ENCODE assay signal across 14 cellular contexts in the genomic region with DNA sequence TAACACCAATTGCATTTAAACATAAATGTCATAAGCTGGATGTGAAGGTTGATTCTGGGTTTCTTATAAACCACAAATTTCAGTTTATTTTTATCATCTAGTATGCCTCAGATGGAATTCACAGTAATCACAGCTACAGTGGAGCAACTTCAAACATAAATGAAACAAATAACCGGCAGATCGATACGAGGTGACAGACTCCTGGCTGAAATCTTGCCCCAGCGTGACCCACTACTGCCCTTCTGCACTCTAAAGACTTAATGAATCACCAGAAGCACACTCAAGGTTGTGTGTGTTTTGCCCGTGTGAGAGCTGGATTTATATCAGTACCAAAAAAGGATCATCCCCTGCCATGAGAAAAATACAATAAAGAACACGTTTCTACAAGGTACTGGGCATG.
"Had no signal": no experiment of that assay in that cellular context is flagged by ENCODE, and none has a peak within 500 bp of the region (broad histone marks: within the 10 kb centered on the region; RNA-seq: fewer than 3 reads in every experiment).

No MANE protein-coding gene starts in this region.

- H3K4me2 ChIP-seq: neural progenitor cell had no signal

- DNase-seq: activated CD4-positive, CD25-positive, alpha-beta regulatory T cell treated with anti-CD3 and anti-CD28 coated beads, Interleukin-2, amount 50 U/mL, for 72 hours; erythroblast; gastrocnemius medialis; heart left ventricle; lower lobe of right lung; midbrain; spleen; tibial artery had no signal

- H3K9me3 Mint-ChIP-seq: activated T-helper 1 cell treated with anti-CD3 and anti-CD28 coated beads, Interleukin-12 subunit alpha, Interleukin-12 subunit beta, Interleukin-2, Interleukin-4 antibody, amounts not matched to agents 30 ng/mL and 10 ng/mL and 1 ng/mL, durations not matched to agents 14 hours and 24 hours and 36 hours had no signal

- H3K27me3 ChIP-seq: ascending aorta, gastrocnemius medialis, heart left ventricle, neural progenitor cell, spleen, tibial artery had no signal

- ATAC-seq: gastrocnemius medialis, heart left ventricle, lower lobe of right lung, sciatic nerve had no signal

- H3K4me3 ChIP-seq: ascending aorta, gastrocnemius medialis, heart left ventricle, lower lobe of right lung, neural progenitor cell, spleen, tibial artery had no signal

- FAIRE-seq: bronchial epithelial cell, urothelium cell line had no signal

- H3K9me3 ChIP-seq: ascending aorta, gastrocnemius medialis, lower lobe of right lung, tibial artery had no signal

- H3K27ac Mint-ChIP-seq: activated T-helper 1 cell treated with anti-CD3 and anti-CD28 coated beads, Interleukin-12 subunit alpha, Interleukin-12 subunit beta, Interleukin-2, Interleukin-4 antibody, amounts not matched to agents 30 ng/mL and 10 ng/mL and 1 ng/mL, durations not matched to agents 14 hours and 24 hours and 36 hours; neural progenitor cell had no signal

- H3K36me3 ChIP-seq: ascending aorta, gastrocnemius medialis, heart left ventricle, lower lobe of right lung, neural progenitor cell, spleen, tibial artery had no signal

- H3K9ac ChIP-seq: neural progenitor cell had no signal

- H3K4me1 ChIP-seq: lower lobe of right lung, neural progenitor cell had no signal

- H2AFZ ChIP-seq: neural progenitor cell had no signal

- H3K4me3 Mint-ChIP-seq: activated T-helper 1 cell treated with anti-CD3 and anti-CD28 coated beads, Interleukin-12 subunit alpha, Interleukin-12 subunit beta, Interleukin-2, Interleukin-4 antibody, amounts not matched to agents 30 ng/mL and 10 ng/mL and 1 ng/mL, durations not matched to agents 14 hours and 24 hours and 36 hours; neural progenitor cell had no signal

- H3K27ac ChIP-seq: ascending aorta, gastrocnemius medialis, lower lobe of right lung, neural progenitor cell, spleen, tibial artery had no signal
